8 cellular contexts compared by ENCODE assay signal in genomic region chr9:130128251-130128650, GRCh38. TPM values are rescaled to one million over a fixed set of nuclear protein-coding genes. Genes with fewer than 3 reads are reported as not detected.
A peak's percentile ranks its signal among the peaks of the same experiment; 100 is the strongest.
DNase-seq lines count a peak whose midpoint lies in the region; ATAC-seq and TF ChIP-seq lines count a peak whose summit lies in the region.

No MANE protein-coding gene starts in this region.

- H3K27me3 ChIP-seq in CD8-positive, alpha-beta T cell (ENCODE audit: insufficient read depth, low read length): no peaks in the 10 kb centered on the region

- POLR2A ChIA-PET in CD8-positive, alpha-beta T cell (lab: Charles Lee): interaction anchor here (0.7 to 1.7 kb wide), 6 partner anchors 15 to 242 kb away, joined by 3 to 9 read pairs (median 4); no protein-coding TSS in a partner anchor

- intact Hi-C loops in CD8-positive, alpha-beta T cell (cut with DNase I, micrococcal nuclease): loop anchor here (2.0 to 5.0 kb wide), 4 partner anchors 21 to 241 kb away; partner anchors contain the start of gene NCS1 (in 1 of the 2)

- H3K4me3 Mint-ChIP-seq in CD8-positive, alpha-beta T cell: peak overlapping the region; percentile 80
- H3K4me3 Mint-ChIP-seq in HFFc6: peak overlapping the region; percentile 78

- peak; percentile 78 for ATAC-seq in CD8-positive, alpha-beta T cell
- peak; percentile 81 to 88 for ATAC-seq in activated naive CD4-positive, alpha-beta T cell treated with anti-CD3 and anti-CD28 coated beads, Interleukin-2, amount 50 U/mL, for 72 hours
- ATAC-seq in stimulated activated naive CD8-positive, alpha-beta T cell treated with anti-CD3 and anti-CD28 coated beads, Interleukin-15, Interleukin-2, amounts not matched to agents 100 U/mL and 50 U/mL, for 24 hours: peak; percentile 89
- no peak for ATAC-seq in GM19455 (IDR thresholded peaks at IDR 0.05; ENCODE audit: unreplicated experiment)

- H3K9me3 ChIP-seq in CD8-positive, alpha-beta T cell (ENCODE audit: low read length): no peaks in the 10 kb centered on the region
- H3K9me3 ChIP-seq in SK-N-MC (ENCODE audit: low read depth, low read length): no peaks in the 10 kb centered on the region

- H3K4me1 ChIP-seq in CD8-positive, alpha-beta T cell (ENCODE audit: insufficient read depth, low read length): peaks cover 52% of the 10 kb centered on the region

- H3K27ac ChIP-seq in CD8-positive, alpha-beta T cell (ENCODE audit: low read depth, low read length): peak overlapping the region; percentile 75
- H3K27ac ChIP-seq in SK-N-MC: peak overlapping the region; percentile 46; the same call in 1 of the 2 replicates

- no peaks in the 10 kb centered on the region for H3K36me3 ChIP-seq in CD8-positive, alpha-beta T cell (ENCODE audit: insufficient read depth, low read length)
- H3K36me3 ChIP-seq in SK-N-MC (ENCODE audit: insufficient read depth, low read length): peaks cover 25% of the 10 kb centered on the region; the same call in 1 of the 2 replicates

- CTCF ChIA-PET in CD8-positive, alpha-beta T cell (lab: Charles Lee): interaction anchor here (0.9 to 4.1 kb wide), 5 partner anchors 9 to 115 kb away, joined by 3 to 36 read pairs (median 5); no protein-coding TSS in a partner anchor

- TF ChIP-seq CTCF in CD8-positive, alpha-beta T cell (IDR thresholded peaks at IDR 0.05): no peak
- TF ChIP-seq CTCF in HFFc6 (IDR thresholded peaks at IDR 0.05): no peak

- H3K9ac ChIP-seq in SK-N-MC (ENCODE audit: insufficient read length): no peak overlapping the region

- peak overlapping the region; percentile 26 for H3K4me3 ChIP-seq in CD8-positive, alpha-beta T cell (ENCODE audit: low read depth, low read length)
- no peak overlapping the region for H3K4me3 ChIP-seq in SK-N-MC

- peak overlapping the region; percentile 98 for H3K27ac Mint-ChIP-seq in CD8-positive, alpha-beta T cell
- peak overlapping the region; percentile 99 for H3K27ac Mint-ChIP-seq in HFFc6
- peak overlapping the region; percentile 99 to 100 for H3K27ac Mint-ChIP-seq in activated naive CD4-positive, alpha-beta T cell treated with anti-CD3 and anti-CD28 coated beads, Interleukin-2, amount 50 U/mL, for 72 hours

- H3K4me1 Mint-ChIP-seq in CD8-positive, alpha-beta T cell (ENCODE audit: low read depth): peaks cover 54% of the 10 kb centered on the region
- peaks cover 37% of the 10 kb centered on the region for H3K4me1 Mint-ChIP-seq in HFFc6 (ENCODE audit: low read depth)

- no peaks in the 10 kb centered on the region for H3K9me3 Mint-ChIP-seq in CD8-positive, alpha-beta T cell
- H3K9me3 Mint-ChIP-seq in HFFc6: no peaks in the 10 kb centered on the region
- no peaks in the 10 kb centered on the region for H3K9me3 Mint-ChIP-seq in activated naive CD4-positive, alpha-beta T cell treated with anti-CD3 and anti-CD28 coated beads, Interleukin-2, amount 50 U/mL, for 72 hours

- H3K27me3 Mint-ChIP-seq in CD8-positive, alpha-beta T cell (ENCODE audit: low read depth): no peaks in the 10 kb centered on the region
- no peaks in the 10 kb centered on the region; the same call in 1 of the 2 replicates for H3K27me3 Mint-ChIP-seq in HFFc6 (ENCODE audit: insufficient read depth)

- peaks cover 32% of the 10 kb centered on the region for H3K36me3 Mint-ChIP-seq in CD8-positive, alpha-beta T cell
- H3K36me3 Mint-ChIP-seq in HFFc6 (ENCODE audit: low read depth): peaks cover 37% of the 10 kb centered on the region
- H3K36me3 Mint-ChIP-seq in activated naive CD4-positive, alpha-beta T cell treated with anti-CD3 and anti-CD28 coated beads, Interleukin-2, amount 50 U/mL, for 72 hours: peaks cover 12 to 19% of the 10 kb centered on the region in 2 donors

- peak; percentile 47 to 90 (median 73) for DNase-seq in CD8-positive, alpha-beta T cell
- no peak for DNase-seq in HFFc6
- DNase-seq in SK-N-MC (ENCODE audit: low read depth, low spot score): no peak
- DNase-seq in activated naive CD4-positive, alpha-beta T cell treated with anti-CD3 and anti-CD28 coated beads, Interleukin-2, amount 50 U/mL, for 72 hours (ENCODE audit: low spot score in 2 of 2): peak; percentile 61 to 80
- peak; percentile 32 for DNase-seq in mucosa of gallbladder (ENCODE audit: low spot score)
- peak; percentile 72 for DNase-seq in stimulated activated naive CD8-positive, alpha-beta T cell treated with anti-CD3 and anti-CD28 coated beads, Interleukin-15, Interleukin-2, amounts not matched to agents 100 U/mL and 50 U/mL, for 24 hours
- no peak for DNase-seq in ecto neural progenitor cell (ENCODE audit: low spot score)

RNA-seq across cellular contexts. Expression of gene NCS1, which starts 44.0 kb away (rescaled TPM):
- total RNA-seq in CD8-positive, alpha-beta T cell: 1 to 10 TPM; 2.6 to 3.8 TPM
- total RNA-seq in HFFc6 (2021; fragmentation: NEBNext Ultra II Directional; extraction: Animal tissue kit (Norgen Biotek cat#: 25700)): 100 to 1,000 TPM in 4 of 6 experiments, 10 to 100 TPM in 2; 96.5 to 108 (median 104) TPM
- total RNA-seq in activated naive CD4-positive, alpha-beta T cell treated with anti-CD3 and anti-CD28 coated beads, Interleukin-2, amount 50 U/mL, for 72 hours: 10 to 100 TPM; 13.5 to 14.0 TPM
- total RNA-seq in mucosa of gallbladder: 50.3 TPM

Comparison
In these comparisons a context has a peak if more than half of its experiments do, and no peak if none do; other contexts are left out.
1. DNase-seq: peak in CD8-positive, alpha-beta T cell (7 of 7), activated naive CD4-positive, alpha-beta T cell treated with anti-CD3 and anti-CD28 coated beads, Interleukin-2, amount 50 U/mL, for 72 hours (2 of 2), mucosa of gallbladder (single experiment) and stimulated activated naive CD8-positive, alpha-beta T cell treated with anti-CD3 and anti-CD28 coated beads, Interleukin-15, Interleukin-2, amounts not matched to agents 100 U/mL and 50 U/mL, for 24 hours (single experiment); none in HFFc6 (single experiment), SK-N-MC (single experiment) and ecto neural progenitor cell (single experiment).
2. Peak in every context shown above with its lines, with median percentiles within 50 percentile points of each other: H3K27ac Mint-ChIP-seq.